Comparison of ENCODE assay signal across 15 cellular contexts in genomic region chr6:129131282-129131681, GRCh38.
DNase-seq lines count a peak whose midpoint lies in the region; ATAC-seq and TF ChIP-seq lines count a peak whose summit lies in the region.
"Had no signal": no experiment of that assay in that cellular context is flagged by ENCODE, and none has a peak within 500 bp of the region (broad histone marks: within the 10 kb centered on the region; RNA-seq: fewer than 3 reads in every experiment).

No MANE protein-coding gene starts in this region.

- no peaks in the 10 kb centered on the region for H3K4me1 ChIP-seq in body of pancreas
- H3K4me1 ChIP-seq in ovary (ENCODE audit: insufficient read depth): peaks cover 16% of the 10 kb centered on the region
- H3K4me1 ChIP-seq in upper lobe of left lung: peaks cover 0 to 21% (median 9%) of the 10 kb centered on the region in 4 donors

- ATAC-seq in body of pancreas (peak; percentile 52), Right ventricle myocardium superior (ENCODE audit: poor library complexity) (peak; percentile 74), upper lobe of left lung (ENCODE audit: low FRiP score in 2 of 2) (peak; percentile 65 to 76), GM18498 (IDR thresholded peaks at IDR 0.05; ENCODE audit: unreplicated experiment) (no peak), GM21381 (IDR thresholded peaks at IDR 0.05; ENCODE audit: unreplicated experiment) (no peak)

- no peak for TF ChIP-seq POLR2A in body of pancreas (IDR thresholded peaks at IDR 0.05)
- no peak for TF ChIP-seq POLR2A in ovary (IDR thresholded peaks at IDR 0.05)
- no peak for TF ChIP-seq POLR2A in upper lobe of left lung (IDR thresholded peaks at IDR 0.05)

- H3K4me3 ChIP-seq in body of pancreas (no peak overlapping the region), ovary (no peak overlapping the region), upper lobe of left lung (no peak overlapping the region)

- H3K9me3 ChIP-seq in body of pancreas (no peaks in the 10 kb centered on the region), ovary (no peaks in the 10 kb centered on the region), upper lobe of left lung (no peaks in the 10 kb centered on the region)

- no peak for TF ChIP-seq CTCF in body of pancreas (IDR thresholded peaks at IDR 0.05)
- TF ChIP-seq CTCF in ovary (IDR thresholded peaks at IDR 0.05): no peak
- no peak for TF ChIP-seq CTCF in upper lobe of left lung (IDR thresholded peaks at IDR 0.05)

- H3K27me3 ChIP-seq in body of pancreas (no peaks in the 10 kb centered on the region), ovary (no peaks in the 10 kb centered on the region), upper lobe of left lung (no peaks in the 10 kb centered on the region)

- intact Hi-C loops in body of pancreas (cut with DNase I): no loop called here
- intact Hi-C loops in Right ventricle myocardium superior (cut with DNase I): no loop called here
- intact Hi-C loops in ovary (cut with DNase I): loop anchor here in 1 of 4 donors (10.0 kb wide), 1 partner anchor 246 kb away; the partner anchor contains the start of gene LAMA2

- DNase-seq in body of pancreas (peak in 3 of 4 donors; percentile 13 to 44 (median 19)), Right ventricle myocardium superior (peak; percentile 60), ovary (peak in 4 of 5 donors; percentile 43 to 74 (median 70)), upper lobe of left lung (peak in 1 of 2 donors; percentile 22), H4 (ENCODE audit: low spot score) (no peak)
- DNase-seq: activated CD8-positive, alpha-beta memory T cell treated with anti-CD3 and anti-CD28 coated beads for 24 hours; activated effector memory CD4-positive, alpha-beta T cell treated with Interleukin-2 at 50 U/mL for 16 hours; DMS153; naive B cell; NCI-H187; NCI-H510A; stimulated activated CD8-positive, alpha-beta memory T cell treated with anti-CD3 and anti-CD28 coated beads, Interleukin-4, amount 100 ng/mL, for 48 hours; WERI-Rb-1 had no signal

- peak; percentile 60 for TF ChIP-seq EP300 in ovary (IDR thresholded peaks at IDR 0.05)
- peak in 2 of 4 donors; percentile 28 to 67 for TF ChIP-seq EP300 in upper lobe of left lung (IDR thresholded peaks at IDR 0.05)

- H3K36me3 ChIP-seq in body of pancreas (replicated peaks in 1 of 2; ENCODE audit: insufficient read depth in 1 of 2, low read depth in 2 of 2) (no peaks in the 10 kb centered on the region), ovary (no peaks in the 10 kb centered on the region), upper lobe of left lung (no peaks in the 10 kb centered on the region)
- H3K36me3 ChIP-seq: WERI-Rb-1 had no signal

- no peak overlapping the region for H3K27ac ChIP-seq in body of pancreas
- H3K27ac ChIP-seq in ovary: peak overlapping the region; percentile 13 to 60
- H3K27ac ChIP-seq in upper lobe of left lung: peak overlapping the region in 2 of 4 donors; percentile 43 to 44
- H3K27ac ChIP-seq: WERI-Rb-1 had no signal

- WGBS in body of pancreas, 2 donors: 47 to 51% methylated on average over 2 of the region's 2 CpGs
- whole genome bisulfite sequencing in ovary, 3 donors: 5 to 14% (median 9%) methylated on average over 2 of the region's 2 CpGs
- 49 to 77% methylated on average over 2 of the region's 2 CpGs for WGBS in upper lobe of left lung, 2 donors

Comparison
In these comparisons a context has a peak if more than half of its experiments do, and no peak if none do; other contexts are left out.
1. ATAC-seq: peak in body of pancreas (single experiment), Right ventricle myocardium superior (single experiment) and upper lobe of left lung (2 of 2); none in GM18498 (single experiment) and GM21381 (single experiment).
2. H3K27ac ChIP-seq: peak in ovary (2 of 2); none in body of pancreas (0 of 4).